ENCODE assay signal across 21 cellular contexts in the genomic region with DNA sequence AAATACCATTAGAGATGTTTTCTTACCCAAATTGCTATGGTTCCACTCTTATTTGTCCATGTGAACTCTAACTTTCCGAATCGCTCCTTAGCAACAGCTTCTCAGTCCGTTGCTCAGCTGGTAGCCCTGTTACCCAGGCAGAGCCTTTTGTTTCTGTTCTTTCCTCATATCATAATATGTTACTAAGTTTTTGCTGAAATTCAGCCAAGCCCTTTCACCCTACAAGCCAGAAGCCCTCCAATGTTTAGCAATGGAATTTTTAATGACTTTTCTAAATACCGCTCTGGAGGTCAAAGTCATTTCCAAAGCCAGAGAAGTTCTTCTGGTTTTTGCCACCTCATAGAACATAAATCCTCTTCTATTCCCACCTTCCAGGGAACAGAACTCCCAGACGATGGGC.
A peak's percentile ranks its signal among the peaks of the same experiment; 100 is the strongest.
DNase-seq lines count a peak whose midpoint lies in the region; ATAC-seq and TF ChIP-seq lines count a peak whose summit lies in the region.
"Had no signal": no experiment of that assay in that cellular context is flagged by ENCODE, and none has a peak within 500 bp of the region (broad histone marks: within the 10 kb centered on the region; RNA-seq: fewer than 3 reads in every experiment).

No MANE protein-coding gene starts in this region.

- peak; percentile 38 for DNase-seq in Ammon's horn (ENCODE audit: low spot score)
- peak in 1 of 4 donors; percentile 9 for DNase-seq in body of pancreas
- peak; percentile 43 for DNase-seq in globus pallidus (ENCODE audit: low spot score)
- DNase-seq in renal cortical epithelial cell (ENCODE audit: low read depth): peak; percentile 26
- DNase-seq in NCI-H1417 treated with DMSO at 0.1 percent for 48 hours (lab: John Stamatoyannopoulos, UW): no peak
- DNase-seq in DMS79 (lab: John Stamatoyannopoulos, UW): no peak
- DNase-seq in mesenteric fat pad (ENCODE audit: low spot score): no peak
- DNase-seq: 8988T; CD8-positive, alpha-beta T cell; DND-41; GDM1; KG1; NCI-H146; NCI-H510A treated with DMSO at 0.1 percent for 48 hours; Peyer's patch had no signal

- H3K9me3 ChIP-seq in body of pancreas: no peaks in the 10 kb centered on the region
- H3K9me3 ChIP-seq: BLaER1, Peyer's patch had no signal

- intact Hi-C loops in body of pancreas (cut with DNase I): no loop called here

- H3K36me3 ChIP-seq in body of pancreas (replicated peaks in 1 of 2; ENCODE audit: insufficient read depth in 1 of 2, low read depth in 2 of 2): no peaks in the 10 kb centered on the region
- H3K36me3 ChIP-seq: BLaER1, Peyer's patch had no signal

- no peak overlapping the region for H3K4me3 ChIP-seq in body of pancreas
- H3K4me3 ChIP-seq: BLaER1, GM12878, Peyer's patch, SK-N-MC had no signal

- no peak overlapping the region for H3K27ac ChIP-seq in body of pancreas
- H3K27ac ChIP-seq: BLaER1, Peyer's patch, SK-N-MC had no signal

- ATAC-seq in body of pancreas: peak; percentile 53
- no peak for ATAC-seq in GM18517 (IDR thresholded peaks at IDR 0.05; ENCODE audit: unreplicated experiment)
- ATAC-seq: CD8-positive, alpha-beta T cell; GM12878; HepG2; Right ventricle myocardium inferior had no signal

- TF ChIP-seq CTCF in body of pancreas (IDR thresholded peaks at IDR 0.05): no peak

- WGBS in body of pancreas, 2 donors: 66% methylated on average over 5 of the region's 5 CpGs

- no peaks in the 10 kb centered on the region for H3K4me1 ChIP-seq in body of pancreas
- H3K4me1 ChIP-seq: BLaER1, Peyer's patch had no signal

- H3K27me3 ChIP-seq in body of pancreas: no peaks in the 10 kb centered on the region
- H3K27me3 ChIP-seq: BLaER1, Peyer's patch had no signal

- no peak for TF ChIP-seq POLR2A in body of pancreas (IDR thresholded peaks at IDR 0.05)

Comparison
In these comparisons a context has a peak if more than half of its experiments do, and no peak if none do; other contexts are left out.
1. DNase-seq: peak in Ammon's horn (single experiment), globus pallidus (single experiment) and renal cortical epithelial cell (single experiment); none in NCI-H1417 treated with DMSO at 0.1 percent for 48 hours (single experiment), DMS79 (single experiment) and mesenteric fat pad (single experiment).